13 cellular contexts compared by ENCODE assay signal in genomic region chr19:17307876-17308377, GRCh38. TPM values are rescaled to one million over a fixed set of nuclear protein-coding genes. Genes with fewer than 3 reads are reported as not detected.
DNase-seq lines count a peak whose midpoint lies in the region; ATAC-seq and TF ChIP-seq lines count a peak whose summit lies in the region.
"Had no signal": no experiment of that assay in that cellular context is flagged by ENCODE, and none has a peak within 500 bp of the region (broad histone marks: within the 10 kb centered on the region; RNA-seq: fewer than 3 reads in every experiment).

No MANE protein-coding gene starts in this region.

- no peak for ATAC-seq in stimulated activated naive CD8-positive, alpha-beta T cell treated with anti-CD3 and anti-CD28 coated beads, Interleukin-15, amount 100 ng/mL, for 72 hours

- peaks cover 68% of the 10 kb centered on the region for H3K4me1 Mint-ChIP-seq in activated naive CD4-positive, alpha-beta T cell treated with anti-CD3 and anti-CD28 coated beads, Interleukin-2, amount 10 ng/mL, durations not matched to agents 7 days and 5 days
- peaks cover 60% of the 10 kb centered on the region for H3K4me1 Mint-ChIP-seq in activated CD4-positive, alpha-beta memory T cell treated with anti-CD3 and anti-CD28 coated beads for 36 hours (ENCODE audit: low read depth)
- peaks cover 76% of the 10 kb centered on the region for H3K4me1 Mint-ChIP-seq in stimulated activated naive CD8-positive, alpha-beta T cell treated with anti-CD3 and anti-CD28 coated beads, Interleukin-15, amount 100 ng/mL, for 72 hours

- in situ Hi-C loops in transverse colon (cut with MboI; ENCODE audit: low pct_ligation_motif_present in 1 of 4, low pct_unique_long_range_greater_than_20kb in 1 of 4, low sequenced_read_pairs in 3 of 4), result no loop called here

- POLR2A ChIA-PET in activated CD4-positive, alpha-beta memory T cell treated with anti-CD3 and anti-CD28 coated beads for 36 hours (lab: Charles Lee), result interaction anchor here (2.5 kb wide), 1 partner anchor 26 kb away, joined by 15 read pairs; the partner anchor contains the start of gene ANO8

- H3K4me3 ChIP-seq in hepatocyte, result no peak overlapping the region
- no peak overlapping the region for H3K4me3 ChIP-seq in transverse colon
- H3K4me3 ChIP-seq: GM23248, prostate gland, vagina had no signal

- H3K79me2 ChIP-seq in hepatocyte, result peaks cover 48% of the 10 kb centered on the region

- peaks cover 7% of the 10 kb centered on the region for H4K20me1 ChIP-seq in hepatocyte (ENCODE audit: insufficient read depth, poor library complexity, severe bottlenecking)

- H3K36me3 Mint-ChIP-seq in activated naive CD4-positive, alpha-beta T cell treated with anti-CD3 and anti-CD28 coated beads, Interleukin-2, amount 10 ng/mL, durations not matched to agents 7 days and 5 days, result peaks cover 13% of the 10 kb centered on the region
- H3K36me3 Mint-ChIP-seq in activated CD4-positive, alpha-beta memory T cell treated with anti-CD3 and anti-CD28 coated beads for 36 hours, result peaks cover 2% of the 10 kb centered on the region

- no peak for DNase-seq in activated naive CD4-positive, alpha-beta T cell treated with anti-CD3 and anti-CD28 coated beads, Interleukin-2, amount 10 ng/mL, durations not matched to agents 7 days and 5 days
- no peak for DNase-seq in activated naive CD4-positive, alpha-beta T cell treated with Interleukin-2 at 50 U/mL for 16 hours
- DNase-seq in activated CD4-positive, alpha-beta memory T cell treated with anti-CD3 and anti-CD28 coated beads for 36 hours, result no peak
- DNase-seq in hepatocyte (ENCODE audit: low spot score), result peak; percentile 3
- no peak for DNase-seq in stimulated activated naive CD8-positive, alpha-beta T cell treated with anti-CD3 and anti-CD28 coated beads, Interleukin-15, amount 100 ng/mL, for 72 hours
- DNase-seq in transverse colon, result no peak
- no peak for DNase-seq in NCI-H2171 treated with DMSO at 0.1 percent for 48 hours (lab: John Stamatoyannopoulos, UW)
- DNase-seq in GM03348 (ENCODE audit: low spot score), result no peak
- DNase-seq: GM23248, mesendoderm, SK-N-SH had no signal

- TF ChIP-seq CTCF in hepatocyte (IDR thresholded peaks at IDR 0.05; ENCODE audit: poor library complexity) (no peak), transverse colon (IDR thresholded peaks at IDR 0.05) (no peak)

- no peak for TF ChIP-seq EP300 in transverse colon (IDR thresholded peaks at IDR 0.05; ENCODE audit: low read depth)

- intact Hi-C loops in activated CD4-positive, alpha-beta memory T cell treated with anti-CD3 and anti-CD28 coated beads for 36 hours (cut with micrococcal nuclease), result loop anchor here (5.0 kb wide), 3 partner anchors 81 to 204 kb away; partner anchors contain the start of genes BST2, OCEL1 and PGLS
- intact Hi-C loops in transverse colon (cut with DNase I; ENCODE audit: low total_unique reads), result no loop called here

- WGBS in hepatocyte (ENCODE audit: low lambda C conversion rate, missing lambda C conversion rate), result 77% methylated on average over 8 of the region's 8 CpGs
- 78 to 82% methylated on average over 7 to 8 of the region's 8 CpGs for WGBS in transverse colon (ENCODE audit: low coverage in 1 of 2), 2 donors

- no peak overlapping the region for H3K4me2 ChIP-seq in hepatocyte

- H3K4me3 Mint-ChIP-seq in activated naive CD4-positive, alpha-beta T cell treated with anti-CD3 and anti-CD28 coated beads, Interleukin-2, amount 10 ng/mL, durations not matched to agents 7 days and 5 days, result peak overlapping the region; percentile 89
- H3K4me3 Mint-ChIP-seq in activated CD4-positive, alpha-beta memory T cell treated with anti-CD3 and anti-CD28 coated beads for 36 hours, result peak overlapping the region; percentile 89
- peak overlapping the region; percentile 25 to 39 for H3K4me3 Mint-ChIP-seq in stimulated activated naive CD8-positive, alpha-beta T cell treated with anti-CD3 and anti-CD28 coated beads, Interleukin-15, amount 100 ng/mL, for 72 hours

- H3K27me3 ChIP-seq in hepatocyte, result no peaks in the 10 kb centered on the region
- no peaks in the 10 kb centered on the region for H3K27me3 ChIP-seq in transverse colon
- H3K27me3 ChIP-seq: vagina had no signal

- H3K27ac ChIP-seq in hepatocyte (no peak overlapping the region), transverse colon (peak overlapping the region in 1 of 4 donors; percentile 92)
- H3K27ac ChIP-seq: GM23248, prostate gland, vagina had no signal

- no peaks in the 10 kb centered on the region for H3K9me3 ChIP-seq in hepatocyte (ENCODE audit: low read depth)
- H3K9me3 ChIP-seq in transverse colon, result no peaks in the 10 kb centered on the region
- H3K9me3 ChIP-seq: prostate gland, SK-N-SH, vagina had no signal

- no peaks in the 10 kb centered on the region for H3K36me3 ChIP-seq in hepatocyte (replicated peaks; ENCODE audit: insufficient read depth, low read depth)
- H3K36me3 ChIP-seq in transverse colon, result no peaks in the 10 kb centered on the region
- H3K36me3 ChIP-seq: prostate gland had no signal

- no peak overlapping the region for H2AFZ ChIP-seq in hepatocyte

- H3K27me3 Mint-ChIP-seq in activated naive CD4-positive, alpha-beta T cell treated with anti-CD3 and anti-CD28 coated beads, Interleukin-2, amount 10 ng/mL, durations not matched to agents 7 days and 5 days, result no peaks in the 10 kb centered on the region
- H3K27me3 Mint-ChIP-seq in activated CD4-positive, alpha-beta memory T cell treated with anti-CD3 and anti-CD28 coated beads for 36 hours, result no peaks in the 10 kb centered on the region
- H3K27me3 Mint-ChIP-seq in stimulated activated naive CD8-positive, alpha-beta T cell treated with anti-CD3 and anti-CD28 coated beads, Interleukin-15, amount 100 ng/mL, for 72 hours, result no peaks in the 10 kb centered on the region

- no peaks in the 10 kb centered on the region for H3K9me3 Mint-ChIP-seq in activated naive CD4-positive, alpha-beta T cell treated with anti-CD3 and anti-CD28 coated beads, Interleukin-2, amount 10 ng/mL, durations not matched to agents 7 days and 5 days
- H3K9me3 Mint-ChIP-seq in activated CD4-positive, alpha-beta memory T cell treated with anti-CD3 and anti-CD28 coated beads for 36 hours, result no peaks in the 10 kb centered on the region
- no peaks in the 10 kb centered on the region for H3K9me3 Mint-ChIP-seq in stimulated activated naive CD8-positive, alpha-beta T cell treated with anti-CD3 and anti-CD28 coated beads, Interleukin-15, amount 100 ng/mL, for 72 hours

- no peak for TF ChIP-seq POLR2A in transverse colon (IDR thresholded peaks at IDR 0.05)

- H3K4me1 ChIP-seq in hepatocyte (ENCODE audit: insufficient read depth), result peaks cover 27% of the 10 kb centered on the region
- peaks cover 35 to 69% (median 50%) of the 10 kb centered on the region in 4 donors for H3K4me1 ChIP-seq in transverse colon

- H3K9me2 ChIP-seq in hepatocyte (replicated peaks; ENCODE audit: insufficient read depth), result no peaks in the 10 kb centered on the region
- H3K9me2 ChIP-seq: SK-N-SH had no signal

- CTCF ChIA-PET in activated naive CD4-positive, alpha-beta T cell treated with anti-CD3 and anti-CD28 coated beads, Interleukin-2, amount 10 ng/mL, durations not matched to agents 7 days and 5 days (lab: Charles Lee), result interaction anchor here (3.4 kb wide), 1 partner anchor 78 kb away, joined by 12 read pairs; no protein-coding TSS in a partner anchor
- CTCF ChIA-PET in activated CD4-positive, alpha-beta memory T cell treated with anti-CD3 and anti-CD28 coated beads for 36 hours (lab: Charles Lee), result no interaction called here

- H3K27ac Mint-ChIP-seq in activated naive CD4-positive, alpha-beta T cell treated with anti-CD3 and anti-CD28 coated beads, Interleukin-2, amount 10 ng/mL, durations not matched to agents 7 days and 5 days, result peak overlapping the region; percentile 50
- H3K27ac Mint-ChIP-seq in activated CD4-positive, alpha-beta memory T cell treated with anti-CD3 and anti-CD28 coated beads for 36 hours, result no peak overlapping the region
- H3K27ac Mint-ChIP-seq in stimulated activated naive CD8-positive, alpha-beta T cell treated with anti-CD3 and anti-CD28 coated beads, Interleukin-15, amount 100 ng/mL, for 72 hours, result no peak overlapping the region

RNA-seq across cellular contexts. Expression of gene DDA1, which starts 1.4 kb away (rescaled TPM):
- total RNA-seq in activated CD4-positive, alpha-beta memory T cell treated with anti-CD3 and anti-CD28 coated beads for 36 hours, result 10 to 100 TPM; 37.2 to 37.5 TPM
- 29.4 and 43.1 TPM in 2 replicates for total RNA-seq in hepatocyte
- 59.4 and 60.0 TPM in 2 replicates for polyA plus RNA-seq in hepatocyte
- 10 to 100 TPM; 20.6 to 98.1 (median 22.0) TPM for total RNA-seq in transverse colon

RNA-seq across cellular contexts. Expression of gene MRPL34, which starts 2.3 kb away (rescaled TPM):
- total RNA-seq in activated CD4-positive, alpha-beta memory T cell treated with anti-CD3 and anti-CD28 coated beads for 36 hours, result 10 to 100 TPM; 92.9 to 93.7 TPM
- total RNA-seq in hepatocyte, result 47.7 and 61.1 TPM in 2 replicates
- polyA plus RNA-seq in hepatocyte, result 113 and 131 TPM in 2 replicates
- total RNA-seq in transverse colon, result 100 to 1,000 TPM; 243 to 390 (median 272) TPM

RNA-seq across cellular contexts. Expression of gene ABHD8, which starts 4.7 kb away (rescaled TPM):
- 1 to 10 TPM; 7.7 to 7.9 TPM for total RNA-seq in activated CD4-positive, alpha-beta memory T cell treated with anti-CD3 and anti-CD28 coated beads for 36 hours
- total RNA-seq in hepatocyte (12.9 and 15.9 TPM in 2 replicates), transverse colon (10 to 100 TPM in 1 of 4 donors, 1 to 10 TPM in 3; 6.0 to 14.1 (median 9.1) TPM)
- polyA plus RNA-seq in hepatocyte, result 17.6 and 19.3 TPM in 2 replicates

RNA-seq across cellular contexts. Expression of gene ANKLE1, which starts 26.2 kb away (rescaled TPM):
- 10 to 100 TPM; 10.5 to 10.7 TPM for total RNA-seq in activated CD4-positive, alpha-beta memory T cell treated with anti-CD3 and anti-CD28 coated beads for 36 hours
- 0.28 and 0.90 TPM in 2 replicates for total RNA-seq in hepatocyte
- 0.29 and 0.58 TPM in 2 replicates for polyA plus RNA-seq in hepatocyte
- under 1 TPM in 2 of 4 donors, not detected in 2; 0.20 to 0.48 TPM for total RNA-seq in transverse colon

RNA-seq across cellular contexts. Expression of gene ANO8, which starts 26.7 kb away (rescaled TPM):
- 1 to 10 TPM; 5.8 to 6.0 TPM for total RNA-seq in activated CD4-positive, alpha-beta memory T cell treated with anti-CD3 and anti-CD28 coated beads for 36 hours
- total RNA-seq in hepatocyte, result 4.6 and 7.3 TPM in 2 replicates
- polyA plus RNA-seq in hepatocyte, result 1.1 and 1.9 TPM in 2 replicates
- 10 to 100 TPM in 2 of 4 donors, 1 to 10 TPM in 2; 6.7 to 73.0 (median 10.3) TPM for total RNA-seq in transverse colon

Comparison
In these comparisons a context has a peak if more than half of its experiments do, and no peak if none do; other contexts are left out.
1. H3K4me3 Mint-ChIP-seq: peak in every context shown above with its lines; median percentile 89 in activated naive CD4-positive, alpha-beta T cell treated with anti-CD3 and anti-CD28 coated beads, Interleukin-2, amount 10 ng/mL, durations not matched to agents 7 days and 5 days; 89 in activated CD4-positive, alpha-beta memory T cell treated with anti-CD3 and anti-CD28 coated beads for 36 hours; 32 in stimulated activated naive CD8-positive, alpha-beta T cell treated with anti-CD3 and anti-CD28 coated beads, Interleukin-15, amount 100 ng/mL, for 72 hours.